In genomic region chr17:81123052-81124048, GRCh38 we compare ENCODE assay signal across 23 cellular contexts. TPM values are rescaled to one million over a fixed set of nuclear protein-coding genes. Genes with fewer than 3 reads are reported as not detected.
DNase-seq lines count a peak whose midpoint lies in the region; ATAC-seq and TF ChIP-seq lines count a peak whose summit lies in the region.
"Had no signal": no experiment of that assay in that cellular context is flagged by ENCODE, and none has a peak within 500 bp of the region (broad histone marks: within the 10 kb centered on the region; RNA-seq: fewer than 3 reads in every experiment).

No MANE protein-coding gene starts in this region.

- H3K4me2 ChIP-seq in HCT116 (ENCODE audit: low read length) (no peak overlapping the region), trophoblast cell (ENCODE audit: low read length) (no peak overlapping the region)
- H3K4me2 ChIP-seq: BLaER1 had no signal

- no peak overlapping the region for H3K23ac ChIP-seq in trophoblast cell (ENCODE audit: low read length)

- H3K4me3 ChIP-seq in HCT116 (replicated peaks in 1 of 2; ENCODE audit: low read depth in 1 of 2, low read length in 2 of 2), result no peak overlapping the region
- H3K4me3 ChIP-seq in trophoblast cell (ENCODE audit: low read depth, low read length), result peak overlapping the region; percentile 12
- no peak overlapping the region for H3K4me3 ChIP-seq in effector memory CD4-positive, alpha-beta T cell (ENCODE audit: insufficient read depth, low read depth, low read length, poor library complexity, severe bottlenecking)
- H3K4me3 ChIP-seq: BLaER1 had no signal

- H3K36me3 ChIP-seq in HCT116 (ENCODE audit: control insufficient read depth in 1 of 2, insufficient read depth in 2 of 2, low read length in 2 of 2) (no peaks in the 10 kb centered on the region), trophoblast cell (ENCODE audit: control insufficient read depth in 1 of 2, insufficient read depth in 2 of 2, low read length in 2 of 2) (no peaks in the 10 kb centered on the region)
- H3K36me3 ChIP-seq in effector memory CD4-positive, alpha-beta T cell (ENCODE audit: control insufficient read depth, insufficient read depth, low read length), result no peaks in the 10 kb centered on the region
- H3K36me3 ChIP-seq: BLaER1 had no signal

- no peaks in the 10 kb centered on the region for H3K9me2 ChIP-seq in HCT116 (ENCODE audit: insufficient read depth)

- H3K14ac ChIP-seq in trophoblast cell (ENCODE audit: low read length), result no peak overlapping the region

- no peak overlapping the region for H3K9ac ChIP-seq in HCT116 (ENCODE audit: low read length)
- no peak overlapping the region for H3K9ac ChIP-seq in trophoblast cell (ENCODE audit: low read length)
- H3K9ac ChIP-seq: BLaER1 had no signal

- no peak overlapping the region for H2BK5ac ChIP-seq in trophoblast cell (ENCODE audit: low read depth, low read length, poor library complexity)

- CTCF ChIA-PET in HCT116 (lab: Charles Lee), result no interaction called here

- TF ChIP-seq POLR2A in HCT116 (IDR thresholded peaks at IDR 0.05; ENCODE audit: borderline replicate concordance, extremely low read depth, insufficient read depth, insufficient read length), result no peak

- H3K27me3 ChIP-seq in HCT116 (ENCODE audit: insufficient read depth, low read length), result no peaks in the 10 kb centered on the region
- peaks cover 5% of the 10 kb centered on the region for H3K27me3 ChIP-seq in trophoblast cell (ENCODE audit: insufficient read depth, low read length)
- no peaks in the 10 kb centered on the region for H3K27me3 ChIP-seq in effector memory CD4-positive, alpha-beta T cell (replicated peaks; ENCODE audit: control insufficient read depth, insufficient read depth, low read length, poor library complexity, severe bottlenecking)

- H3K79me1 ChIP-seq in trophoblast cell (ENCODE audit: low read length), result peaks cover 3% of the 10 kb centered on the region

- H3K4me1 ChIP-seq in HCT116 (ENCODE audit: control insufficient read depth in 1 of 2, insufficient read depth in 2 of 2, low read length in 2 of 2) (peaks cover 5 to 18% of the 10 kb centered on the region in 2 experiments), trophoblast cell (ENCODE audit: control insufficient read depth in 1 of 2, insufficient read depth in 2 of 2, low read length in 2 of 2) (peaks cover 8 to 14% of the 10 kb centered on the region in 2 experiments)
- peaks cover 4% of the 10 kb centered on the region for H3K4me1 ChIP-seq in effector memory CD4-positive, alpha-beta T cell (ENCODE audit: control insufficient read depth, insufficient read depth, low read length, poor library complexity, severe bottlenecking)
- H3K4me1 ChIP-seq: Caco-2 had no signal

- no CpG with 5 or more reads among the region's 39 CpGs for WGBS in trophoblast cell (ENCODE audit: extremely low coverage, insufficient coverage, insufficient read length)

- no peaks in the 10 kb centered on the region for H4K20me1 ChIP-seq in HCT116 (ENCODE audit: insufficient read depth)
- H4K20me1 ChIP-seq: BLaER1 had no signal

- peaks cover 7% of the 10 kb centered on the region; the same call in 1 of the 2 replicates for H3K79me2 ChIP-seq in HCT116 (ENCODE audit: insufficient read depth, low read length)
- peaks cover 2% of the 10 kb centered on the region for H3K79me2 ChIP-seq in trophoblast cell (ENCODE audit: control insufficient read depth, insufficient read depth, low read length, poor library complexity)

- no peak for TF ChIP-seq RAD21 in HCT116 (IDR thresholded peaks at IDR 0.05; ENCODE audit: low read depth)

- H2AFZ ChIP-seq in HCT116 (ENCODE audit: low read depth, low read length, poor library complexity, severe bottlenecking) (no peak overlapping the region), trophoblast cell (ENCODE audit: insufficient read depth, low read length, poor library complexity) (no peak overlapping the region)

- no peak overlapping the region for H2BK12ac ChIP-seq in trophoblast cell (ENCODE audit: low read length)

- POLR2A ChIA-PET in HCT116 (lab: Charles Lee), result no interaction called here

- no peak overlapping the region for H4K8ac ChIP-seq in trophoblast cell (ENCODE audit: low read depth, low read length)

- in situ Hi-C loops in GM13977 (cut with MboI; ENCODE audit: low pct_unique_long_range_greater_than_20kb, low sequenced_read_pairs, unreplicated experiment), result no loop called here

- RAD21 ChIA-PET in HCT116 (lab: Charles Lee; ENCODE audit: low non-redundant PET in 1 of 2, low total read pairs in 2 of 2, uncharacterized antibody in 2 of 2, unreplicated experiment in 2 of 2), result no interaction called here

- no peak overlapping the region for H3K4ac ChIP-seq in trophoblast cell (ENCODE audit: low read depth, low read length)

- TF ChIP-seq CTCF in HCT116 (IDR thresholded peaks at IDR 0.05 in 2 of 3, conservative IDR thresholded peaks at IDR 0.05 in 1 of 3; ENCODE audit: borderline replicate concordance in 1 of 3, insufficient read depth in 1 of 3, low read depth in 2 of 3, low read length in 2 of 3), result no peak
- no peak for TF ChIP-seq CTCF in GM13977 (IDR thresholded peaks at IDR 0.05; ENCODE audit: extremely low read depth, insufficient read depth, missing control alignments)

- H3K9me3 ChIP-seq in HCT116 (ENCODE audit: control insufficient read depth in 1 of 2, insufficient read depth in 1 of 2, low read depth in 1 of 2, low read length in 2 of 2), result no peaks in the 10 kb centered on the region
- H3K9me3 ChIP-seq in trophoblast cell (ENCODE audit: insufficient read depth, low read depth, low read length), result peaks cover 9% of the 10 kb centered on the region
- no peaks in the 10 kb centered on the region for H3K9me3 ChIP-seq in effector memory CD4-positive, alpha-beta T cell (ENCODE audit: control insufficient read depth, low read length)
- H3K9me3 ChIP-seq: BLaER1, Caco-2 had no signal

- no peak for ATAC-seq in HCT116

- no peak overlapping the region for H4K91ac ChIP-seq in trophoblast cell (ENCODE audit: low read depth, low read length)

- H2BK120ac ChIP-seq in trophoblast cell (ENCODE audit: insufficient read depth, low read length, poor library complexity), result no peak overlapping the region

- no TSS peak for BruUV-seq in HCT116 (replicated peaks; lab: Mats Ljungman, UMichigan)

- peak in 8 of 14 donors; percentile 21 to 83 (median 46) for DNase-seq in C1 segment of cervical spinal cord (lab: John Stamatoyannopoulos, UW)
- no peak for DNase-seq in HCT116 (ENCODE audit: low read depth, low spot score)
- DNase-seq in cerebellar cortex (ENCODE audit: low spot score), result peak; percentile 82
- DNase-seq in trophoblast cell, result no peak
- no peak for DNase-seq in effector memory CD4-positive, alpha-beta T cell
- DNase-seq in A172 (ENCODE audit: low spot score), result no peak
- DNase-seq in GM13977 (ENCODE audit: low spot score), result no peak
- no peak for DNase-seq in retina
- DNase-seq: ACHN; Caco-2; CD4-positive, alpha-beta memory T cell; DMS153; GF-D8; KG1; NCI-H1092 treated with DMSO at 0.1 percent for 48 hours; NCI-H1436 treated with DMSO at 0.1 percent for 48 hours; NCI-H1930; NCI-H510A treated with DMSO at 0.1 percent for 48 hours; NCI-H82; Right ventricle myocardium superior had no signal

- intact Hi-C loops in HCT116 (cut with micrococcal nuclease), result no loop called here

- peak overlapping the region; percentile 17; the same call in 1 of the 2 replicates for H3K27ac ChIP-seq in HCT116 (ENCODE audit: low read depth, low read length)
- H3K27ac ChIP-seq in trophoblast cell (ENCODE audit: low read depth, low read length), result no peak overlapping the region
- no peak overlapping the region for H3K27ac ChIP-seq in effector memory CD4-positive, alpha-beta T cell (ENCODE audit: insufficient read depth, low read length, poor library complexity, severe bottlenecking)
- H3K27ac ChIP-seq: BLaER1 had no signal

- no peak overlapping the region for H2AK5ac ChIP-seq in trophoblast cell (ENCODE audit: low read length)

- no peak overlapping the region for H4K12ac ChIP-seq in trophoblast cell (ENCODE audit: low read depth, low read length)

- no peak overlapping the region for H3K18ac ChIP-seq in trophoblast cell (ENCODE audit: low read length)

TF ChIP-seq in HCT116, 20 proteins besides CTCF, POLR2A, EP300 and RAD21:
- TF ChIP-seq EGR1 (IDR thresholded peaks at IDR 0.05; ENCODE audit: low read depth) (no peak), CEBPB (IDR thresholded peaks at IDR 0.05; ENCODE audit: low read depth) (no peak), JUND (IDR thresholded peaks at IDR 0.05) (no peak), EZH2phosphoT487 (IDR thresholded peaks at IDR 0.05; ENCODE audit: borderline replicate concordance) (no peak), ZNF274 (IDR thresholded peaks at IDR 0.05; ENCODE audit: low read depth, low read length) (no peak), CBX3 (IDR thresholded peaks at IDR 0.05; ENCODE audit: low read depth) (no peak)

RNA-seq across cellular contexts. Expression of gene PVALEF, which starts 42.0 kb away (rescaled TPM):
- total RNA-seq in HCT116 (2021; ENCODE audit: unreplicated experiment), result not detected
- polyA plus RNA-seq in HCT116 (2012), result 0.04 TPM in 1 of 2 replicates, not detected in the other
- not detected in 2 replicates for polyA plus RNA-seq in trophoblast cell (2013)
- total RNA-seq in A172 (2014; rRNA removed; shearing (Covaris generic)), result not detected in 2 replicates
- total RNA-seq: Caco-2; CD4-positive, alpha-beta memory T cell; H1; Right ventricle myocardium superior; SK-MEL-5 had no signal
- polyA plus RNA-seq: CD4-positive, alpha-beta memory T cell had no signal

RNA-seq across cellular contexts. Expression of gene AATK, which starts 42.7 kb away (rescaled TPM):
- total RNA-seq in HCT116 (2021; ENCODE audit: unreplicated experiment), result 4.4 TPM
- polyA plus RNA-seq in HCT116 (2012), result 3.5 and 3.7 TPM in 2 replicates
- polyA plus RNA-seq in trophoblast cell (2013), result 0.11 TPM in 2 replicates
- total RNA-seq in A172 (2014; rRNA removed; shearing (Covaris generic)), result 0.28 and 0.41 TPM in 2 replicates

Comparison
In these comparisons a context has a peak if more than half of its experiments do, and no peak if none do; other contexts are left out.
1. DNase-seq: peak in C1 segment of cervical spinal cord (8 of 14) and cerebellar cortex (single experiment); none in HCT116 (single experiment), trophoblast cell (0 of 2), effector memory CD4-positive, alpha-beta T cell (0 of 3), A172 (single experiment), GM13977 (single experiment) and retina (single experiment).